Comparison of ENCODE assay signal across 11 cellular contexts in genomic region chr16:68382296-68382718, GRCh38.
A peak's percentile ranks its signal among the peaks of the same experiment; 100 is the strongest.
DNase-seq lines count a peak whose midpoint lies in the region; ATAC-seq and TF ChIP-seq lines count a peak whose summit lies in the region.
"Had no signal": no experiment of that assay in that cellular context is flagged by ENCODE, and none has a peak within 500 bp of the region (broad histone marks: within the 10 kb centered on the region; RNA-seq: fewer than 3 reads in every experiment).

No MANE protein-coding gene starts in this region.

- no peak for TF ChIP-seq POLR2A in GM18505 (IDR thresholded peaks at IDR 0.05; ENCODE audit: borderline replicate concordance, extremely low read depth, insufficient read depth, insufficient read length)

- no peaks in the 10 kb centered on the region for H3K27me3 Mint-ChIP-seq in activated CD4-positive, alpha-beta memory T cell treated with anti-CD3 and anti-CD28 coated beads for 36 hours
- no peaks in the 10 kb centered on the region for H3K27me3 Mint-ChIP-seq in natural killer cell (ENCODE audit: low read depth in 2 of 2)
- H3K27me3 Mint-ChIP-seq in immature natural killer cell (ENCODE audit: low read depth in 3 of 3) = peaks cover 0 to 6% (median 3%) of the 10 kb centered on the region in 3 donors

- DNase-seq in GM12864 (ENCODE audit: low read depth) = no peak
- peak; percentile 62 for DNase-seq in HEK293T (ENCODE audit: extremely low spot score)
- peak; percentile 31 for DNase-seq in activated CD4-positive, alpha-beta memory T cell treated with anti-CD3 and anti-CD28 coated beads for 36 hours
- DNase-seq in natural killer cell = no peak
- DNase-seq in immature natural killer cell = no peak

- no peak overlapping the region for H3K4me3 ChIP-seq in GM12864 (ENCODE audit: low read depth, low read length)
- H3K4me3 ChIP-seq: coronary artery, SJCRH30, tibial nerve had no signal

- ATAC-seq in natural killer cell (peak in 2 of 3 donors; percentile 31 to 59), GM18505 (IDR thresholded peaks at IDR 0.05; ENCODE audit: unreplicated experiment) (no peak), GM21528 (IDR thresholded peaks at IDR 0.05; ENCODE audit: low FRiP score, unreplicated experiment) (no peak), HG03520 (IDR thresholded peaks at IDR 0.05; ENCODE audit: unreplicated experiment) (no peak)

- CTCF ChIA-PET in HEK293T (lab: Yijun Ruan, JAX) = interaction anchor here (0.5 to 1.1 kb wide), 2 partner anchors 10 to 607 kb away, joined by 3 read pairs; no protein-coding TSS in a partner anchor
- CTCF ChIA-PET in activated CD4-positive, alpha-beta memory T cell treated with anti-CD3 and anti-CD28 coated beads for 36 hours (lab: Charles Lee) = interaction anchor here (1.1 to 2.0 kb wide), 3 partner anchors 11 to 24 kb away, joined by 3 to 6 read pairs (median 3); no protein-coding TSS in a partner anchor

- POLR2A ChIA-PET in HEK293T (lab: Yijun Ruan, JAX) = no interaction called here
- POLR2A ChIA-PET in activated CD4-positive, alpha-beta memory T cell treated with anti-CD3 and anti-CD28 coated beads for 36 hours (lab: Charles Lee) = no interaction called here

- H3K9me3 Mint-ChIP-seq in activated CD4-positive, alpha-beta memory T cell treated with anti-CD3 and anti-CD28 coated beads for 36 hours = no peaks in the 10 kb centered on the region
- no peaks in the 10 kb centered on the region for H3K9me3 Mint-ChIP-seq in natural killer cell
- no peaks in the 10 kb centered on the region for H3K9me3 Mint-ChIP-seq in immature natural killer cell

- intact Hi-C loops in activated CD4-positive, alpha-beta memory T cell treated with anti-CD3 and anti-CD28 coated beads for 36 hours (cut with micrococcal nuclease) = no loop called here
- intact Hi-C loops in natural killer cell (cut with micrococcal nuclease) = no loop called here

- H3K36me3 Mint-ChIP-seq in activated CD4-positive, alpha-beta memory T cell treated with anti-CD3 and anti-CD28 coated beads for 36 hours = no peaks in the 10 kb centered on the region
- H3K36me3 Mint-ChIP-seq in natural killer cell = no peaks in the 10 kb centered on the region
- no peaks in the 10 kb centered on the region for H3K36me3 Mint-ChIP-seq in immature natural killer cell

- H3K4me3 Mint-ChIP-seq in activated CD4-positive, alpha-beta memory T cell treated with anti-CD3 and anti-CD28 coated beads for 36 hours = no peak overlapping the region
- H3K4me3 Mint-ChIP-seq in natural killer cell (no peak overlapping the region), immature natural killer cell (no peak overlapping the region)

- H3K4me1 Mint-ChIP-seq in activated CD4-positive, alpha-beta memory T cell treated with anti-CD3 and anti-CD28 coated beads for 36 hours (ENCODE audit: low read depth) = peaks cover 11% of the 10 kb centered on the region
- H3K4me1 Mint-ChIP-seq in natural killer cell (peaks cover 0 to 4% of the 10 kb centered on the region in 2 donors), immature natural killer cell (no peaks in the 10 kb centered on the region)

- TF ChIP-seq CTCF in GM12864 (IDR thresholded peaks at IDR 0.05; ENCODE audit: low read depth, low read length, missing control alignments) (peak; percentile 79), natural killer cell (IDR thresholded peaks at IDR 0.05) (peak; percentile 11)

- H3K27ac Mint-ChIP-seq in activated CD4-positive, alpha-beta memory T cell treated with anti-CD3 and anti-CD28 coated beads for 36 hours = no peak overlapping the region
- H3K27ac Mint-ChIP-seq in natural killer cell (no peak overlapping the region), immature natural killer cell (peak overlapping the region in 1 of 6 donors; percentile 63)

TF ChIP-seq in HEK293T, 16 proteins besides CTCF, POLR2A, EP300 and RAD21:
- TF ChIP-seq, protein P1, sequence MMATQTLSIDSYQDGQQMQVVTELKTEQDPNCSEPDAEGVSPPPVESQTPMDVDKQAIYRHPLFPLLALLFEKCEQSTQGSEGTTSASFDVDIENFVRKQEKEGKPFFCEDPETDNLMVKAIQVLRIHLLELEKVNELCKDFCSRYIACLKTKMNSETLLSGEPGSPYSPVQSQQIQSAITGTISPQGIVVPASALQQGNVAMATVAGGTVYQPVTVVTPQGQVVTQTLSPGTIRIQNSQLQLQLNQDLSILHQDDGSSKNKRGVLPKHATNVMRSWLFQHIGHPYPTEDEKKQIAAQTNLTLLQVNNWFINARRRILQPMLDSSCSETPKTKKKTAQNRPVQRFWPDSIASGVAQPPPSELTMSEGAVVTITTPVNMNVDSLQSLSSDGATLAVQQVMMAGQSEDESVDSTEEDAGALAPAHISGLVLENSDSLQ (IDR thresholded peaks at IDR 0.05) = no peak
- TF ChIP-seq CTBP1 (IDR thresholded peaks at IDR 0.05; ENCODE audit: borderline replicate concordance) = no peak
- TF ChIP-seq L3MBTL2 (conservative IDR thresholded peaks at IDR 0.05) = no peak
- TF ChIP-seq FOXA1 (IDR thresholded peaks at IDR 0.05) = no peak
- no peak for TF ChIP-seq SP1 (IDR thresholded peaks at IDR 0.05)
- no peak for TF ChIP-seq NFRKB (IDR thresholded peaks at IDR 0.05)
- TF ChIP-seq SUZ12 (IDR thresholded peaks at IDR 0.05) = no peak
- no peak for TF ChIP-seq HDGF (IDR thresholded peaks at IDR 0.05; ENCODE audit: borderline replicate concordance)
- no peak for TF ChIP-seq FOXK2 (IDR thresholded peaks at IDR 0.05)
- TF ChIP-seq LEF1 (IDR thresholded peaks at IDR 0.05; ENCODE audit: borderline replicate concordance) = no peak
- TF ChIP-seq TARDBP (IDR thresholded peaks at IDR 0.05) = no peak
- no peak for TF ChIP-seq ARNT (IDR thresholded peaks at IDR 0.05)
- TF ChIP-seq ELF4 (IDR thresholded peaks at IDR 0.05) = no peak
- TF ChIP-seq ZNF384 (IDR thresholded peaks at IDR 0.05) = no peak
- TF ChIP-seq FOXM1 (IDR thresholded peaks at IDR 0.05; ENCODE audit: borderline replicate concordance) = no peak
- TF ChIP-seq BHLHE40 (IDR thresholded peaks at IDR 0.05; ENCODE audit: borderline replicate concordance) = no peak

Comparison
In these comparisons a context has a peak if more than half of its experiments do, and no peak if none do; other contexts are left out.
1. DNase-seq: peak in HEK293T (single experiment) and activated CD4-positive, alpha-beta memory T cell treated with anti-CD3 and anti-CD28 coated beads for 36 hours (single experiment); none in GM12864 (single experiment), natural killer cell (single experiment) and immature natural killer cell (0 of 3).
2. ATAC-seq: peak in natural killer cell (2 of 3); none in GM18505 (single experiment), GM21528 (single experiment) and HG03520 (single experiment).